Comparison of ENCODE assay signal across 12 cellular contexts in genomic region chr20:50138120-50138478, GRCh38. TPM values are rescaled to one million over a fixed set of nuclear protein-coding genes. Genes with fewer than 3 reads are reported as not detected.
DNase-seq lines count a peak whose midpoint lies in the region; ATAC-seq, FAIRE-seq and TF ChIP-seq lines count a peak whose summit lies in the region.
"Had no signal": no experiment of that assay in that cellular context is flagged by ENCODE, and none has a peak within 500 bp of the region (broad histone marks: within the 10 kb centered on the region; RNA-seq: fewer than 3 reads in every experiment).

No MANE protein-coding gene starts in this region.

- TF ChIP-seq CTCF in osteoblast (IDR thresholded peaks at IDR 0.05; ENCODE audit: extremely low read depth, low read depth, low read length) (no peak), GM13977 (IDR thresholded peaks at IDR 0.05; ENCODE audit: extremely low read depth, insufficient read depth, missing control alignments) (no peak)

- no peak overlapping the region for H3K4me2 ChIP-seq in osteoblast (ENCODE audit: insufficient read depth, low read length)

- H3K4me3 ChIP-seq in osteoblast (ENCODE audit: insufficient read depth, low read length) = no peak overlapping the region

- peak; percentile 55 for FAIRE-seq in urothelium cell line (lab: Jason Lieb, UNC)

- H4K20me1 ChIP-seq in osteoblast (ENCODE audit: insufficient read depth, low read length) = peaks cover 15% of the 10 kb centered on the region

- H3K79me2 ChIP-seq in osteoblast (ENCODE audit: insufficient read depth, low read length) = peaks cover 95% of the 10 kb centered on the region

- H3K27ac Mint-ChIP-seq in activated naive CD4-positive, alpha-beta T cell treated with anti-CD3 and anti-CD28 coated beads, Interleukin-2, amount 50 U/mL, for 72 hours = peak overlapping the region; percentile 44 to 57

- DNase-seq in activated naive CD4-positive, alpha-beta T cell treated with anti-CD3 and anti-CD28 coated beads, Interleukin-2, amount 50 U/mL, for 72 hours (ENCODE audit: low spot score in 2 of 2) = no peak
- DNase-seq in activated naive CD4-positive, alpha-beta T cell treated with anti-CD3 and anti-CD28 coated beads, Interleukin-2, amount 50 U/mL, for 16 hours = no peak
- peak; percentile 85 for DNase-seq in osteoblast (ENCODE audit: insufficient read length, low spot score, missing footprints)
- no peak for DNase-seq in urothelium cell line (ENCODE audit: low spot score)
- DNase-seq in effector CD8-positive, alpha-beta T cell (lab: John Stamatoyannopoulos, UW) = no peak
- no peak for DNase-seq in GM13977 (ENCODE audit: low spot score)
- DNase-seq: SHP77 treated with DMSO at 0.1 percent for 48 hours; stimulated activated CD8-positive, alpha-beta memory T cell treated with anti-CD3 and anti-CD28 coated beads, Interleukin-4, amount 100 ng/mL, for 48 hours; WERI-Rb-1 had no signal

- ATAC-seq in activated naive CD4-positive, alpha-beta T cell treated with anti-CD3 and anti-CD28 coated beads, Interleukin-2, amount 50 U/mL, for 72 hours = no peak
- ATAC-seq in esophagus mucosa (peak; percentile 13), GM19397 (IDR thresholded peaks at IDR 0.05; ENCODE audit: unreplicated experiment) (no peak)

- no peaks in the 10 kb centered on the region for H3K9me3 ChIP-seq in osteoblast (ENCODE audit: low read depth, low read length)

- H3K36me3 Mint-ChIP-seq in activated naive CD4-positive, alpha-beta T cell treated with anti-CD3 and anti-CD28 coated beads, Interleukin-2, amount 50 U/mL, for 72 hours = peaks cover 0 to 14% of the 10 kb centered on the region in 2 donors

- H3K27me3 ChIP-seq in osteoblast (ENCODE audit: insufficient read depth, low read length) = no peaks in the 10 kb centered on the region

- no peak overlapping the region for H2AFZ ChIP-seq in osteoblast (ENCODE audit: low read length)

- H3K4me1 ChIP-seq in osteoblast (ENCODE audit: insufficient read depth, low read length) = peaks cover 34% of the 10 kb centered on the region

- in situ Hi-C loops in GM13977 (cut with MboI; ENCODE audit: low pct_unique_long_range_greater_than_20kb, low sequenced_read_pairs, unreplicated experiment) = no loop called here

- H3K36me3 ChIP-seq in osteoblast (ENCODE audit: insufficient read depth, low read length) = peaks cover 49% of the 10 kb centered on the region

- H3K27ac ChIP-seq in osteoblast (ENCODE audit: low read depth, low read length) = peak overlapping the region; percentile 82
- H3K27ac ChIP-seq: HL-60, WERI-Rb-1 had no signal

- no peaks in the 10 kb centered on the region for H3K9me3 Mint-ChIP-seq in activated naive CD4-positive, alpha-beta T cell treated with anti-CD3 and anti-CD28 coated beads, Interleukin-2, amount 50 U/mL, for 72 hours

RNA-seq across cellular contexts. Expression of gene PEDS1, which starts 15.4 kb away (rescaled TPM):
- 10 to 100 TPM; 14.8 to 21.2 TPM for total RNA-seq in activated naive CD4-positive, alpha-beta T cell treated with anti-CD3 and anti-CD28 coated beads, Interleukin-2, amount 50 U/mL, for 72 hours
- total RNA-seq in esophagus mucosa (27.0 TPM), osteoblast (33.3 and 37.6 TPM in 2 replicates)

RNA-seq across cellular contexts. Expression of gene UBE2V1, which starts 25.1 kb away (rescaled TPM):
- total RNA-seq in activated naive CD4-positive, alpha-beta T cell treated with anti-CD3 and anti-CD28 coated beads, Interleukin-2, amount 50 U/mL, for 72 hours = 100 to 1,000 TPM; 152 to 221 TPM
- total RNA-seq in esophagus mucosa (75.6 TPM), osteoblast (90.8 and 100 TPM in 2 replicates)

RNA-seq across cellular contexts. Expression of gene CEBPB, which starts 52.5 kb away (rescaled TPM):
- total RNA-seq in activated naive CD4-positive, alpha-beta T cell treated with anti-CD3 and anti-CD28 coated beads, Interleukin-2, amount 50 U/mL, for 72 hours = 10 to 100 TPM; 29.0 to 50.9 TPM
- 59.8 TPM for total RNA-seq in esophagus mucosa
- total RNA-seq in osteoblast = 75.7 and 79.3 TPM in 2 replicates
